1 cellular context compared by ENCODE assay signal in the genomic region with DNA sequence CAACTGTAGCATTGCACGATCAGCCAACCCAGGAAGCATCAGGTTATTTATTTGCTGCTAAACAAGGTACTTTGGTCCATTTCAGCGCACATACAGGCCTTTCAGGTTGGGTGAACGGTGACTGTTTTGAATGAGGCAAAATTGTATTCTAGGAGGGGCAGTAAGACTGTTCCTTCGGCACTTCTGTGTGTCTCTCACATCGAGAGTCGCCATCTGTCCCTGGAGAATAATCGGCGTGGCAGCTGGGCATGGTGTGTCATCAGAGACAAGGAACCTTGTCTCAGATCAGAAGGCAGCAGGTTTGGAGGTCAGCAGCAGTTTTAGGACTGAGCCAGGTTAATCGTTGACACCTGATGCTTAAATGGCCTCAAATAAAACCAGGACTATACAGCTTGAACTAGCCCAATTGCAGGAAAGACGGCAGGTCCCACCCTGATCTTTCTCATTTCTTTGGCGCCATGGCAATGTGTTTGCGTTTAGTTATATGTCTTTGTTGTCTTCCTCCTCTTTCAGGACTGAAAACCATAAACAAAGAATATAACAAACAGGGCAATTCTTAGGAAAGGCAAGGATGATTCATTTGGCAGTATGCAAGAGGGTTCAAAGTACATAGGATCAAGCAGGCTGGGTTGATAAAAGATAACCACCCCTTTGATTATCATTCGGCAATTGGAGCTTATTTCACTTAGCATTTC.
TF ChIP-seq lines count a peak whose summit lies in the region.

No MANE protein-coding gene starts in this region.

TF ChIP-seq in A549, 52 proteins besides CTCF, POLR2A, EP300 and RAD21 (continued from another document):
- no peak for TF ChIP-seq NPAS2 (CRISPR knock-in tag; IDR thresholded peaks at IDR 0.05; ENCODE audit: borderline replicate concordance)
- no peak for TF ChIP-seq BHLHE40 (IDR thresholded peaks at IDR 0.05; ENCODE audit: low read depth, low read length)
- no peak for TF ChIP-seq MAZ (IDR thresholded peaks at IDR 0.05; ENCODE audit: borderline replicate concordance, low read depth, low read length)
- no peak for TF ChIP-seq CEBPB (IDR thresholded peaks at IDR 0.05)
- no peak for TF ChIP-seq RFX5 (IDR thresholded peaks at IDR 0.05)
TF ChIP-seq in A549: peak in this region for 0.
